8 cellular contexts compared by ENCODE assay signal in the genomic region with DNA sequence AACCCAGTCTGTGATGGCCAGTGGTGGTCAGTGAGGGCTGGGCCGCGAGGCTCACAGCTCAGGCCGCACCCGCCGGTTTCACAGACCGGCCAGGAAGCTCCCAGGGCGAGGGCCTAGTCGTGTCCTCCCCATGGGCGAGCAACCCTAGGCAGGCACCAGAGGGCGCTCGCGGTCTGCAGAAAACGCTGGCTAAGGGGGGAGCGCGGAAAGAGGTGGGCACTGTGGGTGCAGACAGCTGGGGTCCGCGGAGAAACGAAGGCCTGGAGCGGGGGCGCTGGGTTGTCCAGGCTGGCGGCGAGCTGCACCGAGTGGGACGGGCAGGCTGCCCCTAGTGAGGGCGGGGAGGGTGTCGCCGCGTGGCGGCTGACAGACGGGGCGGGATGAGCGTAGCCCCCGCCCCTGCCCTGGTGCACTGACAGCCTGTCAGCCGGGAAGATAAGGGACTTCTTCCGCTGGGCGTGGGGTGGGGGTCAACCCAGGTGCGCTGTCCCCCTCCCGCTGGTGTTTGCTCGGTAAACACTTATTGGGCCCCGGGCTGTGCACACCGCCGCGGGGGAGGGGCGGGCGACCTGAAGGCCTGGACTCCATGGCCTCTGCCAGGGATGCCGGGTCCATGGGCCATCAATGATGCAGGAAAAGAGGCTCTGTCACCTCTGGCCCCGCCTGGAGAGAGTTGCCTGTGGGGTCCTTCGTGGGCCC. TPM values are rescaled to one million over a fixed set of nuclear protein-coding genes. Genes with fewer than 3 reads are reported as not detected.
DNase-seq lines count a peak whose midpoint lies in the region; ATAC-seq, FAIRE-seq and TF ChIP-seq lines count a peak whose summit lies in the region.

No MANE protein-coding gene starts in this region.

- intact Hi-C loops in stomach (cut with DNase I; ENCODE audit: low total_unique reads) = loop anchor here (5.0 kb wide), 1 partner anchor 181 kb away; no protein-coding TSS in a partner anchor

- no peak for ATAC-seq in HG02870 (IDR thresholded peaks at IDR 0.05; ENCODE audit: unreplicated experiment)

- H3K4me3 ChIP-seq in KMS-11 (IDR thresholded peaks at IDR 0.05; ENCODE audit: insufficient read depth, low read depth, low read length) (no peak overlapping the region), neutrophil (ENCODE audit: low read depth in 1 of 2, low read length in 1 of 2) (peak overlapping the region; percentile 28 to 55), stomach (peak overlapping the region; percentile 34 to 47 (median 40))

- no peak overlapping the region for H3K27ac ChIP-seq in KMS-11
- H3K27ac ChIP-seq in neutrophil = no peak overlapping the region
- no peak overlapping the region for H3K27ac ChIP-seq in stomach

- no peaks in the 10 kb centered on the region for H3K9me3 ChIP-seq in neutrophil
- H3K9me3 ChIP-seq in stomach = no peaks in the 10 kb centered on the region

- H2AFZ ChIP-seq in KMS-11 (ENCODE audit: low read depth) = peak overlapping the region; percentile 64; the same call in 1 of the 2 replicates

- no peaks in the 10 kb centered on the region for H3K79me2 ChIP-seq in KMS-11 (ENCODE audit: insufficient read depth, low read depth)

- H3K4me2 ChIP-seq in KMS-11 = peak overlapping the region; percentile 42

- TF ChIP-seq CTCF in KMS-11 (conservative IDR thresholded peaks at IDR 0.05; ENCODE audit: low read depth, low read length) (peak; percentile 93), neutrophil (IDR thresholded peaks at IDR 0.05) (peak; percentile 92), stomach (IDR thresholded peaks at IDR 0.05) (peak in 6 of 7 experiments; percentile 72 to 96 (median 92))

- H4K20me1 ChIP-seq in KMS-11 (ENCODE audit: insufficient read depth) = no peaks in the 10 kb centered on the region

- TF ChIP-seq EP300 in stomach (IDR thresholded peaks at IDR 0.05) = no peak

- peaks cover 9% of the 10 kb centered on the region; the same call in 1 of the 2 replicates for H3K27me3 ChIP-seq in KMS-11 (ENCODE audit: insufficient read depth, low read depth)
- H3K27me3 ChIP-seq in neutrophil = peaks cover 58% of the 10 kb centered on the region
- H3K27me3 ChIP-seq in stomach = peaks cover 0 to 37% (median 4%) of the 10 kb centered on the region in 3 donors

- FAIRE-seq in G401.6 (lab: Jason Lieb, UNC) = peak; percentile 19

- no peak for TF ChIP-seq POLR2A in stomach (IDR thresholded peaks at IDR 0.05)

- DNase-seq in SHP77 treated with DMSO at 0.1 percent for 48 hours (lab: John Stamatoyannopoulos, UW) (peak; percentile 34), activated gamma-delta T cell (lab: John Stamatoyannopoulos, UW) (peak; percentile 63), foreskin melanocyte (peak; percentile 52), stomach (peak; percentile 84)

- H3K4me1 ChIP-seq in KMS-11 (ENCODE audit: low read depth, poor library complexity, severe bottlenecking) = no peaks in the 10 kb centered on the region
- H3K4me1 ChIP-seq in neutrophil (ENCODE audit: control insufficient read depth in 1 of 2, insufficient read depth in 1 of 2, low read depth in 1 of 2, low read length in 1 of 2) = peaks cover 6 to 9% of the 10 kb centered on the region in 2 experiments
- H3K4me1 ChIP-seq in stomach = peaks cover 6 to 12% (median 11%) of the 10 kb centered on the region in 4 donors

- H3K36me3 ChIP-seq in KMS-11 (ENCODE audit: insufficient read depth) (no peaks in the 10 kb centered on the region), neutrophil (no peaks in the 10 kb centered on the region), stomach (no peaks in the 10 kb centered on the region)

- H3K9ac ChIP-seq in KMS-11 = 0 out of 2 replicates have a peak overlapping the region, but pooled peaks have one; percentile 12

- 0 to 2% (median 2%) methylated on average over 26 to 48 of the region's 48 CpGs for WGBS in stomach, 5 donors

RNA-seq across cellular contexts. Expression of gene GP1BB, which starts 7.5 kb away (rescaled TPM):
- 10 to 100 TPM in 1 of 5 donors, 1 to 10 TPM in 2, not detected in 2; 2.4 to 27.8 (median 9.3) TPM for total RNA-seq in stomach
- 10 to 100 TPM in 1 of 3 donors, 1 to 10 TPM in 2; 5.5 to 12.4 (median 8.0) TPM for polyA plus RNA-seq in stomach

RNA-seq across cellular contexts. Expression of gene SEPTIN5, which starts 16.5 kb away (rescaled TPM):
- 10 to 100 TPM in 3 of 5 donors, 1 to 10 TPM in 2; 1.2 to 38.8 (median 13.9) TPM for total RNA-seq in stomach
- polyA plus RNA-seq in stomach = 10 to 100 TPM in 2 of 3 donors, 1 to 10 TPM in 1; 8.2 to 16.0 (median 11.1) TPM

RNA-seq across cellular contexts. Expression of gene TBX1, which starts 29.8 kb away (rescaled TPM):
- total RNA-seq in stomach = under 1 TPM in 2 of 5 donors, not detected in 3; 0.43 to 0.73 TPM
- polyA plus RNA-seq in stomach = 1 to 10 TPM in 1 of 3 donors, under 1 TPM in 1, not detected in 1; 0.62 to 1.1 TPM

Comparison
In these comparisons a context has a peak if more than half of its experiments do, and no peak if none do; other contexts are left out.
1. DNase-seq: peak in every context shown above with its lines; median percentile 84 in stomach; 63 in activated gamma-delta T cell; 52 in foreskin melanocyte; 34 in SHP77 treated with DMSO at 0.1 percent for 48 hours.